8 cellular contexts compared by ENCODE assay signal in genomic region chr7:25862254-25862992, GRCh38.
A peak's percentile ranks its signal among the peaks of the same experiment; 100 is the strongest.
DNase-seq lines count a peak whose midpoint lies in the region; ATAC-seq and TF ChIP-seq lines count a peak whose summit lies in the region.

No MANE protein-coding gene starts in this region.

- peak overlapping the region; percentile 7 for H3K4me3 ChIP-seq in mucosa of descending colon

- H3K36me3 ChIP-seq in mucosa of descending colon (ENCODE audit: low read depth), result no peaks in the 10 kb centered on the region

- peaks cover 44% of the 10 kb centered on the region for H3K4me1 Mint-ChIP-seq in activated CD4-positive, alpha-beta T cell treated with anti-CD3 and anti-CD28 coated beads, Interleukin-2, amount 10 ng/mL, durations not matched to agents 7 days and 5 days
- H3K4me1 Mint-ChIP-seq in stimulated activated effector memory CD8-positive, alpha-beta T cell treated with anti-CD3 and anti-CD28 coated beads, Interleukin-12 subunit alpha, Interleukin-12 subunit beta, amount 100 ng/mL, for 72 hours, result peaks cover 15% of the 10 kb centered on the region

- intact Hi-C loops in mucosa of descending colon (cut with DNase I, micrococcal nuclease), result loop anchor here in 1 of 2 donors (10.0 kb wide), 1 partner anchor 1302 kb away; the partner anchor contains the start of gene HOXA9

- peak; percentile 100 for DNase-seq in COLO668 (lab: John Stamatoyannopoulos, UW; ENCODE audit: unreplicated experiment)
- peak; percentile 100 for DNase-seq in NCI-H526 (lab: John Stamatoyannopoulos, UW)
- DNase-seq in activated CD4-positive, alpha-beta T cell treated with anti-CD3 and anti-CD28 coated beads, Interleukin-2, amount 10 ng/mL, durations not matched to agents 7 days and 5 days, result peak; percentile 98
- DNase-seq in dermis microvascular lymphatic vessel endothelial cell (ENCODE audit: low read depth in 2 of 2), result peak; percentile 98 to 99
- DNase-seq in mucosa of descending colon, result peak; percentile 99
- peak; percentile 69 to 95 for DNase-seq in stimulated activated effector memory CD8-positive, alpha-beta T cell treated with anti-CD3 and anti-CD28 coated beads, Interleukin-12 subunit alpha, Interleukin-12 subunit beta, amount 100 ng/mL, for 72 hours (ENCODE audit: low spot score in 2 of 2)

- H3K27me3 Mint-ChIP-seq in activated CD4-positive, alpha-beta T cell treated with anti-CD3 and anti-CD28 coated beads, Interleukin-2, amount 10 ng/mL, durations not matched to agents 7 days and 5 days, result peaks cover 48% of the 10 kb centered on the region

- H3K4me3 Mint-ChIP-seq in activated CD4-positive, alpha-beta T cell treated with anti-CD3 and anti-CD28 coated beads, Interleukin-2, amount 10 ng/mL, durations not matched to agents 7 days and 5 days, result peak overlapping the region; percentile 76
- H3K4me3 Mint-ChIP-seq in stimulated activated effector memory CD8-positive, alpha-beta T cell treated with anti-CD3 and anti-CD28 coated beads, Interleukin-12 subunit alpha, Interleukin-12 subunit beta, amount 100 ng/mL, for 72 hours, result peak overlapping the region; percentile 66

- no peaks in the 10 kb centered on the region for H3K9me3 ChIP-seq in mucosa of descending colon

- peaks cover 22% of the 10 kb centered on the region for H3K4me1 ChIP-seq in mucosa of descending colon (ENCODE audit: low read depth)

- CTCF ChIA-PET in activated CD4-positive, alpha-beta T cell treated with anti-CD3 and anti-CD28 coated beads, Interleukin-2, amount 10 ng/mL, durations not matched to agents 7 days and 5 days (lab: Charles Lee), result interaction anchor here (0.6 to 1.9 kb wide), 5 partner anchors 10 to 1685 kb away, joined by 3 to 11 read pairs (median 4); partner anchors contain the start of gene NFE2L3

- ATAC-seq in GM19468 (IDR thresholded peaks at IDR 0.05; ENCODE audit: extremely low read depth, unreplicated experiment) (peak; percentile 91), HG03565 (IDR thresholded peaks at IDR 0.05; ENCODE audit: unreplicated experiment) (peak; percentile 84), mucosa of descending colon (peak; percentile 93)
- peak; percentile 95 for ATAC-seq in stimulated activated effector memory CD8-positive, alpha-beta T cell treated with anti-CD3 and anti-CD28 coated beads, Interleukin-12 subunit alpha, Interleukin-12 subunit beta, amount 100 ng/mL, for 72 hours

- peaks cover 20% of the 10 kb centered on the region for H3K9me3 Mint-ChIP-seq in activated CD4-positive, alpha-beta T cell treated with anti-CD3 and anti-CD28 coated beads, Interleukin-2, amount 10 ng/mL, durations not matched to agents 7 days and 5 days
- peaks cover 10% of the 10 kb centered on the region for H3K9me3 Mint-ChIP-seq in stimulated activated effector memory CD8-positive, alpha-beta T cell treated with anti-CD3 and anti-CD28 coated beads, Interleukin-12 subunit alpha, Interleukin-12 subunit beta, amount 100 ng/mL, for 72 hours

- H3K36me3 Mint-ChIP-seq in activated CD4-positive, alpha-beta T cell treated with anti-CD3 and anti-CD28 coated beads, Interleukin-2, amount 10 ng/mL, durations not matched to agents 7 days and 5 days (ENCODE audit: low read depth), result peaks cover 11% of the 10 kb centered on the region
- H3K36me3 Mint-ChIP-seq in stimulated activated effector memory CD8-positive, alpha-beta T cell treated with anti-CD3 and anti-CD28 coated beads, Interleukin-12 subunit alpha, Interleukin-12 subunit beta, amount 100 ng/mL, for 72 hours, result peaks cover 31% of the 10 kb centered on the region

- H3K27ac Mint-ChIP-seq in activated CD4-positive, alpha-beta T cell treated with anti-CD3 and anti-CD28 coated beads, Interleukin-2, amount 10 ng/mL, durations not matched to agents 7 days and 5 days, result peak overlapping the region; percentile 83
- H3K27ac Mint-ChIP-seq in stimulated activated effector memory CD8-positive, alpha-beta T cell treated with anti-CD3 and anti-CD28 coated beads, Interleukin-12 subunit alpha, Interleukin-12 subunit beta, amount 100 ng/mL, for 72 hours, result peak overlapping the region; percentile 40

- POLR2A ChIA-PET in activated CD4-positive, alpha-beta T cell treated with anti-CD3 and anti-CD28 coated beads, Interleukin-2, amount 10 ng/mL, durations not matched to agents 7 days and 5 days (lab: Charles Lee), result interaction anchor here (0.8 kb wide), 1 partner anchor 338 kb away, joined by 3 read pairs; the partner anchor contains the start of gene HNRNPA2B1

- TF ChIP-seq CTCF in mucosa of descending colon (IDR thresholded peaks at IDR 0.05), result no peak

Comparison
In these comparisons a context has a peak if more than half of its experiments do, and no peak if none do; other contexts are left out.
1. Peak in every context shown above with its lines: DNase-seq, ATAC-seq and H3K4me3 ChIP-seq.